ENCODE assay signal across 18 cellular contexts in genomic region chr2:206253125-206253787, GRCh38. TPM values are rescaled to one million over a fixed set of nuclear protein-coding genes. Genes with fewer than 3 reads are reported as not detected.
A peak's percentile ranks its signal among the peaks of the same experiment; 100 is the strongest.
DNase-seq lines count a peak whose midpoint lies in the region; ATAC-seq and TF ChIP-seq lines count a peak whose summit lies in the region.
"Had no signal": no experiment of that assay in that cellular context is flagged by ENCODE, and none has a peak within 500 bp of the region (broad histone marks: within the 10 kb centered on the region; RNA-seq: fewer than 3 reads in every experiment).

No MANE protein-coding gene starts in this region.

- DNase-seq in GM23338 (ENCODE audit: low spot score), result no peak
- no peak for DNase-seq in T-helper 17 cell
- DNase-seq in mesendoderm, result no peak
- DNase-seq in spleen, result peak; percentile 44
- no peak for DNase-seq in H4 (ENCODE audit: low spot score)
- DNase-seq in GM13977 (ENCODE audit: low spot score), result no peak
- DNase-seq: CD4-positive, alpha-beta memory T cell; DMS153; DMS79; GF-D8; HFFc6 had no signal

- no peak overlapping the region for H2AK5ac ChIP-seq in mesendoderm (ENCODE audit: low read length)

- TF ChIP-seq CTCF in GM23338 (conservative IDR thresholded peaks at IDR 0.05; ENCODE audit: low read depth in 2 of 2) (no peak), spleen (IDR thresholded peaks at IDR 0.05 in 8 of 11, conservative IDR thresholded peaks at IDR 0.05 in 3 of 11) (no peak), GM13977 (IDR thresholded peaks at IDR 0.05; ENCODE audit: extremely low read depth, insufficient read depth, missing control alignments) (no peak)

- no peak overlapping the region for H2BK120ac ChIP-seq in mesendoderm (ENCODE audit: low read depth, low read length)

- ATAC-seq in GM23338 (no peak), T-helper 17 cell (no peak), HG02884 (IDR thresholded peaks at IDR 0.05; ENCODE audit: unreplicated experiment) (no peak)
- ATAC-seq: A549, HCT116 had no signal

- no peak overlapping the region for H3K18ac ChIP-seq in mesendoderm (ENCODE audit: low read length)

- H4K5ac ChIP-seq in mesendoderm (ENCODE audit: low read length), result no peak overlapping the region

- H3K4me3 ChIP-seq in GM23338 (no peak overlapping the region), mesendoderm (ENCODE audit: low read length) (no peak overlapping the region), spleen (no peak overlapping the region)
- H3K4me3 ChIP-seq: A549, BLaER1 had no signal

- H3K79me2 ChIP-seq in GM23338 (replicated peaks; ENCODE audit: insufficient read depth) (no peaks in the 10 kb centered on the region), mesendoderm (ENCODE audit: control insufficient read depth, insufficient read depth, low read length) (no peaks in the 10 kb centered on the region)

- H3K9me3 ChIP-seq in T-helper 17 cell (ENCODE audit: control insufficient read depth, low read length, poor library complexity, severe bottlenecking) (no peaks in the 10 kb centered on the region), spleen (no peaks in the 10 kb centered on the region)

- H2BK15ac ChIP-seq in mesendoderm (replicated peaks; ENCODE audit: low read depth), result no peak overlapping the region

- H4K8ac ChIP-seq in mesendoderm (ENCODE audit: low read depth, low read length), result no peak overlapping the region

- no peak overlapping the region for H3K9ac ChIP-seq in mesendoderm (ENCODE audit: low read length)
- H3K9ac ChIP-seq: BLaER1 had no signal

- H3K36me3 Mint-ChIP-seq in GM23338 (ENCODE audit: low read depth), result no peaks in the 10 kb centered on the region
- H3K36me3 Mint-ChIP-seq in T-helper 17 cell (ENCODE audit: low read depth), result peaks cover 5% of the 10 kb centered on the region
- H3K36me3 Mint-ChIP-seq: CD4-positive, alpha-beta memory T cell had no signal

- no peaks in the 10 kb centered on the region for H3K9me2 ChIP-seq in GM23338 (ENCODE audit: insufficient read depth)

- intact Hi-C loops in spleen (cut with DNase I; ENCODE audit: low total_unique reads), result no loop called here

- H3K27ac Mint-ChIP-seq in GM23338 (no peak overlapping the region), T-helper 17 cell (peak overlapping the region; percentile 27)
- H3K27ac Mint-ChIP-seq: CD14-positive monocyte; CD4-positive, alpha-beta memory T cell; HFFc6 had no signal

- in situ Hi-C loops in GM13977 (cut with MboI; ENCODE audit: low pct_unique_long_range_greater_than_20kb, low sequenced_read_pairs, unreplicated experiment), result no loop called here

- TF ChIP-seq POLR2A in spleen (IDR thresholded peaks at IDR 0.05), result no peak

- no peak overlapping the region for H3K4ac ChIP-seq in mesendoderm (ENCODE audit: low read depth, low read length)

- H3K27me3 Mint-ChIP-seq in GM23338 (ENCODE audit: insufficient read depth, low read depth, poor library complexity) (peaks cover 2% of the 10 kb centered on the region), T-helper 17 cell (peaks cover 61% of the 10 kb centered on the region)

- H3K4me2 ChIP-seq in GM23338 (no peak overlapping the region), mesendoderm (ENCODE audit: low read length) (no peak overlapping the region)
- H3K4me2 ChIP-seq: A549, BLaER1 had no signal

- H3K36me3 ChIP-seq in GM23338 (ENCODE audit: insufficient read depth) (no peaks in the 10 kb centered on the region), mesendoderm (ENCODE audit: control insufficient read depth, insufficient read depth, low read length) (no peaks in the 10 kb centered on the region), spleen (no peaks in the 10 kb centered on the region)
- H3K36me3 ChIP-seq: BLaER1 had no signal

- H3K23ac ChIP-seq in mesendoderm (ENCODE audit: low read length), result peak overlapping the region; percentile 24

- H2AFZ ChIP-seq in GM23338, result peak overlapping the region; percentile 81

- no peaks in the 10 kb centered on the region for H3K79me1 ChIP-seq in mesendoderm (ENCODE audit: low read length)

- no peak overlapping the region for H2BK5ac ChIP-seq in mesendoderm (ENCODE audit: low read length)

- peaks cover 7% of the 10 kb centered on the region; the same call in 1 of the 2 replicates for H3K4me1 ChIP-seq in GM23338 (ENCODE audit: insufficient read depth)
- H3K4me1 ChIP-seq in mesendoderm (ENCODE audit: control insufficient read depth, low read depth, low read length), result peaks cover 3% of the 10 kb centered on the region
- peaks cover 0 to 9% (median 0%) of the 10 kb centered on the region in 6 donors for H3K4me1 ChIP-seq in spleen
- H3K4me1 ChIP-seq: A549, BLaER1 had no signal

- H3K9me3 Mint-ChIP-seq in GM23338, result peaks cover 2% of the 10 kb centered on the region; the same call in 1 of the 3 replicates

- H3K27ac ChIP-seq in GM23338 (ENCODE audit: low read depth), result no peak overlapping the region
- no peak overlapping the region for H3K27ac ChIP-seq in mesendoderm (ENCODE audit: low read depth, low read length)
- no peak overlapping the region for H3K27ac ChIP-seq in spleen
- H3K27ac ChIP-seq: 22Rv1, A549, BLaER1 had no signal

- no CpG with 5 or more reads among the region's 20 CpGs for WGBS in mesendoderm (ENCODE audit: extremely low coverage, insufficient coverage, low lambda C conversion rate)
- WGBS in spleen, 5 donors, result 47 to 59% (median 57%) methylated on average over 20 of the region's 20 CpGs

- no peaks in the 10 kb centered on the region for H4K20me1 ChIP-seq in GM23338 (replicated peaks; ENCODE audit: insufficient read depth)
- H4K20me1 ChIP-seq: BLaER1 had no signal

- H3K4me1 Mint-ChIP-seq in GM23338 (peaks cover 13% of the 10 kb centered on the region), T-helper 17 cell (peaks cover 5% of the 10 kb centered on the region)

- H3K56ac ChIP-seq in mesendoderm (ENCODE audit: low read length), result no peak overlapping the region

- no peaks in the 10 kb centered on the region for H3K27me3 ChIP-seq in GM23338 (ENCODE audit: insufficient read depth)
- H3K27me3 ChIP-seq in mesendoderm (ENCODE audit: insufficient read depth, low read length, poor library complexity), result peaks cover 27% of the 10 kb centered on the region
- H3K27me3 ChIP-seq in spleen (replicated peaks in 1 of 7), result peaks cover 4 to 97% (median 53%) of the 10 kb centered on the region in 7 donors
- H3K27me3 ChIP-seq: BLaER1 had no signal

- no peaks in the 10 kb centered on the region; the same call in 1 of the 2 replicates for H3F3A ChIP-seq in GM23338 (replicated peaks; ENCODE audit: low read depth)

- no peak overlapping the region for H3K4me3 Mint-ChIP-seq in GM23338
- H3K4me3 Mint-ChIP-seq in T-helper 17 cell, result no peak overlapping the region
- H3K4me3 Mint-ChIP-seq: CD4-positive, alpha-beta memory T cell; HFFc6 had no signal

TF ChIP-seq in GM23338, 12 proteins besides CTCF, POLR2A, EP300 and RAD21 (continues in another document):
- TF ChIP-seq POLR2AphosphoS5 (IDR thresholded peaks at IDR 0.05; ENCODE audit: low read depth) (no peak), ETS1 (IDR thresholded peaks at IDR 0.05) (no peak), ZNF331 (CRISPR knock-in tag; IDR thresholded peaks at IDR 0.05; ENCODE audit: low read depth) (no peak)

RNA-seq across cellular contexts. Expression of gene ZDBF2, which starts 21.2 kb away (rescaled TPM):
- 35.6 and 41.1 TPM in 2 replicates for total RNA-seq in GM23338 (2014; rRNA removed; shearing (Covaris generic))
- polyA plus RNA-seq in GM23338 (2016; fragmentation: Nextera tagmentation; extraction: Ambion mirVana) (7.5 and 7.6 TPM in 2 replicates), spleen (1 to 10 TPM; 1.2 to 1.3 (median 1.2) TPM)
- total RNA-seq in T-helper 17 cell (10 to 100 TPM; 14.0 to 23.2 TPM), spleen (10 to 100 TPM in 6 of 7 donors, 1 to 10 TPM in 1; 8.6 to 14.7 (median 13.4) TPM)
- 1.5 TPM for polyA plus RNA-seq in mesendoderm (2013, experiment 1 of 2)
- 1.6 TPM for polyA plus RNA-seq in mesendoderm (2013, experiment 2 of 2)
- 4.1 and 6.1 TPM in 2 replicates for total RNA-seq in H4 (2014; rRNA removed; shearing (Covaris generic))
- total RNA-seq: HT-29 had no signal
